In the genomic region with DNA sequence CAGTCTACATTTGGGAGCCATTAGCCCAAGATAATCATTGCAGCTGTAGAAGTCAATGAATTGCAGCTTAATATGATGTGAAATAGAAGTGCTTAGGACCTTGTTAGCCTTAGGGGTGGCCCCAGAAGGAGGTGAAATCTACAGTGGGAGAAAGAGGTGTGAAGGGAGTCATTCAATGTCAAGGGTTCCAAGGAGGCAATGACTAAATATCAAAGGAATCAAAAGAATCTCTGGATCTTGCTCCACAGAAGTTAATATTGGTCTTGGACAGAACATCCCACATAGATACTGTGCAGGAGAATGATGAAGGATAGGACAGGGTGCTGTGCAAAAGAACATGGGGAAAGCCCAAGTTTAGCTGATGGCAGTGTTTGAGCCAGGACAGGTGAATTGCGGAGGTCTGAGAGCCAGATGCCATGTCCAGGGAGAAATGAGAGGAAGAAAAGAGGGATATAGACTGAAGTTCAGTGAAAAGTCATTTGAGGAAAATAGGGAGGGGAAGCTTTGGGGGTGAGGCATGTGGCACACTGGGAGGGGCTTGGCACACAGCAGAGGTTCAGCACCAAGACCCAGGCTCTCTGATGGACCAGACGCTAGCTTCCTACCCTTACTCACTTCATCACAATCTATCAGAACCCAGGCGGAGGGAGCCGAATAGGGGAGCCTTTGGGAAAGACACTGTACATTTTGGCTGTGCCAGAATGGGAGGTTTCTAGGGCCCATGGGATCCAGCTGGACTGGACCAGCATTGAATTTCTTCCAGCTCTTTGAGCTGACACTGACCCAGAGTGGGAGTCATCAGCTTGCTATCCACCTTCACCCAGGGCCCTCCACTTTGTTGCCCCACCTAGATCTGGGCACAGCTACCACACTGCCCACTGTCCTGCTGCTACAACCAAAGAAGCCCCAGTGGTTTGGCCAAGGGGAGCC, we compare ENCODE assay signal across 29 cellular contexts. TPM values are rescaled to one million over a fixed set of nuclear protein-coding genes. Genes with fewer than 3 reads are reported as not detected.
DNase-seq lines count a peak whose midpoint lies in the region; ATAC-seq, FAIRE-seq and TF ChIP-seq lines count a peak whose summit lies in the region.
"Had no signal": no experiment of that assay in that cellular context is flagged by ENCODE, and none has a peak within 500 bp of the region (broad histone marks: within the 10 kb centered on the region; RNA-seq: fewer than 3 reads in every experiment).

No MANE protein-coding gene starts in this region.

- H3K27me3 Mint-ChIP-seq in activated CD4-positive, alpha-beta memory T cell treated with anti-CD3 and anti-CD28 coated beads, Interleukin-2, amount 10 ng/mL, durations not matched to agents 7 days and 5 days: peaks cover 16% of the 10 kb centered on the region
- H3K27me3 Mint-ChIP-seq: activated CD8-positive, alpha-beta T cell treated with anti-CD3 and anti-CD28 coated beads for 36 hours had no signal

- H3K4me1 ChIP-seq in A549 (peaks cover 7% of the 10 kb centered on the region; the same call in 1 of the 3 replicates), left lung (no peaks in the 10 kb centered on the region)
- H3K4me1 ChIP-seq: body of pancreas, sigmoid colon, transverse colon had no signal

- TF ChIP-seq POLR2A in A549 (IDR thresholded peaks at IDR 0.05; ENCODE audit: low read length): no peak

- H3K4me3 ChIP-seq in A549 (no peak overlapping the region), bronchial epithelial cell (ENCODE audit: low read depth, low read length) (no peak overlapping the region), left lung (no peak overlapping the region)
- H3K4me3 ChIP-seq: body of pancreas, lung, sigmoid colon, transverse colon had no signal

- 0 out of 3 replicates have a peak overlapping the region, but pooled peaks have one; percentile 20 for H3K4me2 ChIP-seq in A549

- H3K4me1 Mint-ChIP-seq in activated CD4-positive, alpha-beta memory T cell treated with anti-CD3 and anti-CD28 coated beads, Interleukin-2, amount 10 ng/mL, durations not matched to agents 7 days and 5 days: peaks cover 2% of the 10 kb centered on the region

- 65% methylated on average over 4 of the region's 4 CpGs for WGBS in A549 (ENCODE audit: missing lambda C conversion rate)

- 0 out of 3 replicates have a peak, but pooled peaks cover 7% of the 10 kb centered on the region for H3K9me3 ChIP-seq in A549
- H3K9me3 ChIP-seq in left lung: no peaks in the 10 kb centered on the region
- H3K9me3 ChIP-seq: body of pancreas, sigmoid colon, transverse colon had no signal

- no peak for TF ChIP-seq CTCF in A549 (IDR thresholded peaks at IDR 0.05)
- TF ChIP-seq CTCF in bronchial epithelial cell (IDR thresholded peaks at IDR 0.05; ENCODE audit: insufficient read depth, low read length, severe bottlenecking): no peak
- TF ChIP-seq CTCF in left lung (IDR thresholded peaks at IDR 0.05): no peak

- H3K36me3 Mint-ChIP-seq in activated CD4-positive, alpha-beta memory T cell treated with anti-CD3 and anti-CD28 coated beads, Interleukin-2, amount 10 ng/mL, durations not matched to agents 7 days and 5 days (ENCODE audit: low read depth): no peaks in the 10 kb centered on the region
- H3K36me3 Mint-ChIP-seq: T-cell had no signal

- no peaks in the 10 kb centered on the region for H3K27me3 ChIP-seq in bronchial epithelial cell (ENCODE audit: control insufficient read depth, insufficient read depth, low read length)
- peaks cover 0 to 2% of the 10 kb centered on the region in 2 donors for H3K27me3 ChIP-seq in left lung
- H3K27me3 ChIP-seq: body of pancreas, sigmoid colon, transverse colon had no signal

- no peak for TF ChIP-seq RAD21 in A549 (conservative IDR thresholded peaks at IDR 0.05 in 1 of 2, IDR thresholded peaks at IDR 0.05 in 1 of 2)

- intact Hi-C loops in left lung (cut with DNase I): no loop called here

- H3K9me3 Mint-ChIP-seq in activated CD4-positive, alpha-beta memory T cell treated with anti-CD3 and anti-CD28 coated beads, Interleukin-2, amount 10 ng/mL, durations not matched to agents 7 days and 5 days: no peaks in the 10 kb centered on the region
- H3K9me3 Mint-ChIP-seq: activated CD8-positive, alpha-beta T cell treated with anti-CD3 and anti-CD28 coated beads for 36 hours; activated naive CD8-positive, alpha-beta T cell treated with anti-CD3 and anti-CD28 coated beads, Interleukin-2, amount 50 U/mL, for 24 hours; effector memory CD8-positive, alpha-beta T cell had no signal

- no peak for TF ChIP-seq EP300 in A549 (IDR thresholded peaks at IDR 0.05)

- POLR2A ChIA-PET in A549 (lab: Yijun Ruan, JAX): no interaction called here
- POLR2A ChIA-PET in activated CD4-positive, alpha-beta memory T cell treated with anti-CD3 and anti-CD28 coated beads, Interleukin-2, amount 10 ng/mL, durations not matched to agents 7 days and 5 days (lab: Charles Lee): no interaction called here

- FAIRE-seq in A549 (lab: Jason Lieb, UNC) (no peak), bronchial epithelial cell (lab: Jason Lieb, UNC) (no peak)

- no peak overlapping the region for H3K27ac Mint-ChIP-seq in activated CD4-positive, alpha-beta memory T cell treated with anti-CD3 and anti-CD28 coated beads, Interleukin-2, amount 10 ng/mL, durations not matched to agents 7 days and 5 days
- H3K27ac Mint-ChIP-seq: activated CD8-positive, alpha-beta T cell treated with anti-CD3 and anti-CD28 coated beads for 36 hours; activated naive CD8-positive, alpha-beta T cell treated with anti-CD3 and anti-CD28 coated beads, Interleukin-2, amount 50 U/mL, for 24 hours; effector memory CD8-positive, alpha-beta T cell; H9; T-cell had no signal

- H3K27ac ChIP-seq in A549: no peak overlapping the region; a peak in 1 of 6 replicates
- no peak overlapping the region for H3K27ac ChIP-seq in left lung
- H3K27ac ChIP-seq: body of pancreas, sigmoid colon, transverse colon had no signal

- ATAC-seq in A549: no peak; a peak in 2 of 6 replicates
- ATAC-seq in left lung: peak; percentile 37
- ATAC-seq in HG03460 (IDR thresholded peaks at IDR 0.05; ENCODE audit: unreplicated experiment): no peak
- ATAC-seq: activated CD8-positive, alpha-beta T cell treated with anti-CD3 and anti-CD28 coated beads for 36 hours; activated naive CD8-positive, alpha-beta T cell treated with anti-CD3 and anti-CD28 coated beads, Interleukin-2, amount 50 U/mL, for 24 hours; effector memory CD8-positive, alpha-beta T cell; T-cell had no signal

- CTCF ChIA-PET in A549 (lab: Yijun Ruan, JAX): interaction anchor here (0.6 to 3.9 kb wide), 2 partner anchors 10 to 32 kb away, joined by 3 to 21 read pairs; no protein-coding TSS in a partner anchor
- CTCF ChIA-PET in activated CD4-positive, alpha-beta memory T cell treated with anti-CD3 and anti-CD28 coated beads, Interleukin-2, amount 10 ng/mL, durations not matched to agents 7 days and 5 days (lab: Charles Lee): interaction anchor here (0.9 to 1.9 kb wide), 2 partner anchors 10 to 69 kb away, joined by 5 to 10 read pairs; no protein-coding TSS in a partner anchor

- no peak overlapping the region for H3K4me3 Mint-ChIP-seq in activated CD4-positive, alpha-beta memory T cell treated with anti-CD3 and anti-CD28 coated beads, Interleukin-2, amount 10 ng/mL, durations not matched to agents 7 days and 5 days
- H3K4me3 Mint-ChIP-seq: activated CD8-positive, alpha-beta T cell treated with anti-CD3 and anti-CD28 coated beads for 36 hours; activated naive CD8-positive, alpha-beta T cell treated with anti-CD3 and anti-CD28 coated beads, Interleukin-2, amount 50 U/mL, for 24 hours; effector memory CD8-positive, alpha-beta T cell; H9; T-cell had no signal

- H3K36me3 ChIP-seq in bronchial epithelial cell (ENCODE audit: control insufficient read depth, insufficient read depth, low read length) (no peaks in the 10 kb centered on the region), left lung (no peaks in the 10 kb centered on the region)
- H3K36me3 ChIP-seq: sigmoid colon, transverse colon had no signal

- DNase-seq in A549 (ENCODE audit: low read depth in 1 of 2, low spot score in 1 of 2) (no peak), HS-27A (ENCODE audit: low read depth) (peak; percentile 75), bronchial epithelial cell (ENCODE audit: low read depth) (peak; percentile 35), left lung (no peak), DMS153 (lab: John Stamatoyannopoulos, UW) (no peak), NCI-H82 (lab: John Stamatoyannopoulos, UW) (no peak)
- no peak for DNase-seq in activated CD4-positive, alpha-beta memory T cell treated with anti-CD3 and anti-CD28 coated beads, Interleukin-2, amount 10 ng/mL, durations not matched to agents 7 days and 5 days
- DNase-seq: activated CD4-positive, CD25-positive, alpha-beta regulatory T cell treated with anti-CD3 and anti-CD28 coated beads, Interleukin-2, amount 50 U/mL, for 72 hours; activated CD8-positive, alpha-beta T cell treated with anti-CD3 and anti-CD28 coated beads for 36 hours; activated gamma-delta T cell; activated naive CD8-positive, alpha-beta T cell treated with anti-CD3 and anti-CD28 coated beads, Interleukin-2, amount 50 U/mL, for 24 hours; activated T-cell treated with anti-CD3 and anti-CD28 coated beads, Interleukin-2, amount 50 U/mL, for 1 hour; body of pancreas; C1 segment of cervical spinal cord; effector memory CD8-positive, alpha-beta T cell; H9; islet precursor cell; SIG-M5; sigmoid colon; stimulated activated CD4-positive, alpha-beta T cell treated with anti-CD3 and anti-CD28 coated beads, Interleukin-15, amount 100 ng/mL, for 24 hours; stimulated activated CD8-positive, alpha-beta memory T cell treated with anti-CD3 and anti-CD28 coated beads, Interleukin-4, amount 100 ng/mL, for 48 hours; T-cell; transverse colon had no signal

RNA-seq across cellular contexts. Expression of a gene that starts 2.2 kb away (rescaled TPM):
- polyA plus RNA-seq in A549 (2011; rRNA removed): not detected in 2 replicates
- polyA plus RNA-seq in A549 (2012; cell fraction: cytosol; rRNA removed): not detected in 2 replicates
- not detected in 2 replicates for polyA plus RNA-seq in A549 (2012; cell fraction: nucleus; rRNA removed)
- not detected in 3 replicates for polyA plus RNA-seq in A549 (2017; fragmentation: RNase III; extraction: RNeasy Plus Mini Kit Qiagen cat#74134 plus additional on column Dnase treatment)
- not detected in 2 replicates for polyA minus RNA-seq in A549 (2011; rRNA and poly(A)+ RNA removed)
- not detected in 2 replicates for total RNA-seq in bronchial epithelial cell
- not detected for total RNA-seq in left lung
- not detected for total RNA-seq in activated CD4-positive, alpha-beta memory T cell treated with anti-CD3 and anti-CD28 coated beads, Interleukin-2, amount 10 ng/mL, durations not matched to agents 7 days and 5 days
- total RNA-seq: activated CD8-positive, alpha-beta T cell treated with anti-CD3 and anti-CD28 coated beads for 36 hours; body of pancreas; H9; lung; MCF 10A; OCI-LY7; sigmoid colon; T-cell; transverse colon had no signal
- polyA plus RNA-seq: AG04450, lung, neural cell, sigmoid colon had no signal

RNA-seq across cellular contexts. Expression of a gene that starts 10.9 kb away (rescaled TPM):
- polyA plus RNA-seq in A549 (2011; rRNA removed) (not detected in 2 replicates), A549 (2017; fragmentation: RNase III; extraction: RNeasy Plus Mini Kit Qiagen cat#74134 plus additional on column Dnase treatment) (not detected in 3 replicates)
- not detected in 2 replicates for polyA plus RNA-seq in A549 (2012; cell fraction: cytosol; rRNA removed)
- not detected in 2 replicates for polyA plus RNA-seq in A549 (2012; cell fraction: nucleus; rRNA removed)
- polyA minus RNA-seq in A549 (2011; rRNA and poly(A)+ RNA removed): not detected in 2 replicates
- total RNA-seq in bronchial epithelial cell (1.1 and 1.9 TPM in 2 replicates), left lung (not detected)
- not detected for total RNA-seq in activated CD4-positive, alpha-beta memory T cell treated with anti-CD3 and anti-CD28 coated beads, Interleukin-2, amount 10 ng/mL, durations not matched to agents 7 days and 5 days
- total RNA-seq: activated CD8-positive, alpha-beta T cell treated with anti-CD3 and anti-CD28 coated beads for 36 hours; body of pancreas; H9; MCF 10A; OCI-LY7; sigmoid colon; T-cell; transverse colon had no signal
- polyA plus RNA-seq: AG04450, neural cell had no signal

RNA-seq across cellular contexts. Expression of a gene that starts 17.3 kb away (rescaled TPM):
- polyA plus RNA-seq in A549 (2011; rRNA removed) (not detected in 2 replicates), A549 (2017; fragmentation: RNase III; extraction: RNeasy Plus Mini Kit Qiagen cat#74134 plus additional on column Dnase treatment) (not detected in 3 replicates)
- not detected in 2 replicates for polyA plus RNA-seq in A549 (2012; cell fraction: cytosol; rRNA removed)
- polyA plus RNA-seq in A549 (2012; cell fraction: nucleus; rRNA removed): not detected in 2 replicates
- not detected in 2 replicates for polyA minus RNA-seq in A549 (2011; rRNA and poly(A)+ RNA removed)
- total RNA-seq in bronchial epithelial cell (0.13 TPM in 1 of 2 replicates, not detected in the other), left lung (not detected)
- not detected for total RNA-seq in activated CD4-positive, alpha-beta memory T cell treated with anti-CD3 and anti-CD28 coated beads, Interleukin-2, amount 10 ng/mL, durations not matched to agents 7 days and 5 days
- total RNA-seq: activated CD8-positive, alpha-beta T cell treated with anti-CD3 and anti-CD28 coated beads for 36 hours; body of pancreas; H9; lung; MCF 10A; OCI-LY7; sigmoid colon; T-cell; transverse colon had no signal
- polyA plus RNA-seq: AG04450, neural cell, sigmoid colon had no signal

RNA-seq across cellular contexts. Expression of a gene that starts 57.5 kb away (rescaled TPM):
- polyA plus RNA-seq in A549 (2011; rRNA removed): not detected in 2 replicates
- polyA plus RNA-seq in A549 (2012; cell fraction: cytosol; rRNA removed): not detected in 2 replicates
- 0.12 TPM in 1 of 2 replicates, not detected in the other for polyA plus RNA-seq in A549 (2012; cell fraction: nucleus; rRNA removed)
- polyA plus RNA-seq in A549 (2017; fragmentation: RNase III; extraction: RNeasy Plus Mini Kit Qiagen cat#74134 plus additional on column Dnase treatment): 0.13 TPM in 1 of 3 replicates, not detected in the others
- polyA minus RNA-seq in A549 (2011; rRNA and poly(A)+ RNA removed): not detected in 2 replicates
- 71.9 and 113 TPM in 2 replicates for total RNA-seq in bronchial epithelial cell
- total RNA-seq in left lung: 10 to 100 TPM; 28.6 to 67.1 TPM
- total RNA-seq in activated CD4-positive, alpha-beta memory T cell treated with anti-CD3 and anti-CD28 coated beads, Interleukin-2, amount 10 ng/mL, durations not matched to agents 7 days and 5 days: 1 to 10 TPM; 2.6 to 3.3 TPM
- total RNA-seq: H9, MCF 10A, OCI-LY7, T-cell had no signal
- polyA plus RNA-seq: AG04450, neural cell had no signal

Comparison
In these comparisons a context has a peak if more than half of its experiments do, and no peak if none do; other contexts are left out.
1. DNase-seq: peak in HS-27A (single experiment) and bronchial epithelial cell (single experiment); none in A549 (0 of 2), left lung (0 of 2), activated CD4-positive, alpha-beta memory T cell treated with anti-CD3 and anti-CD28 coated beads, Interleukin-2, amount 10 ng/mL, durations not matched to agents 7 days and 5 days (single experiment), DMS153 (single experiment) and NCI-H82 (single experiment).